ENCODE assay signal across 8 cellular contexts in the genomic region with DNA sequence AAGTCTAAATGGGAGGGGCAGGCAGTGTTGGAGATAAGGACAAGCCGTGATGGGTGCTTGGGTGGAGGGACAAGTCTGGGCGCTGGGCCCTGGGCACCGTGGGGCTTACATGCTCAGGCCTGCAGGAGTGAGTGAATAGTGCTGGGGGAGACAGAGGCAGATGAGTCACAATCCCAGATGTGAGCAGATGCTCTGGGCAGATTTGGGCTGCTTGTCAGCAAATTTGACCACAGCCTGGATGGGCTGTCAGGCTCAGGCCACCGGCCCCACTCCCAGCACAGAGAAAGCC. TPM values are rescaled to one million over a fixed set of nuclear protein-coding genes. Genes with fewer than 3 reads are reported as not detected.
DNase-seq lines count a peak whose midpoint lies in the region; ATAC-seq and TF ChIP-seq lines count a peak whose summit lies in the region.

No MANE protein-coding gene starts in this region.

- H3K4me3 ChIP-seq in HL-60 (replicated peaks; ENCODE audit: insufficient read depth, low read length) (no peak overlapping the region), lung (no peak overlapping the region)

- H3K27ac Mint-ChIP-seq in activated naive CD8-positive, alpha-beta T cell treated with anti-CD3 and anti-CD28 coated beads, Interleukin-2, amount 50 U/mL, for 24 hours: peak overlapping the region; percentile 79

- H3K36me3 Mint-ChIP-seq in activated naive CD8-positive, alpha-beta T cell treated with anti-CD3 and anti-CD28 coated beads, Interleukin-2, amount 50 U/mL, for 24 hours (ENCODE audit: low read depth): no peaks in the 10 kb centered on the region

- H3K27ac ChIP-seq in HL-60 (replicated peaks): peak overlapping the region; percentile 56
- peak overlapping the region; percentile 92 to 98 for H3K27ac ChIP-seq in lung (ENCODE audit: low read depth in 1 of 2, low read length in 1 of 2)

- TF ChIP-seq CTCF in HL-60 (IDR thresholded peaks at IDR 0.05; ENCODE audit: insufficient read depth, low read length) (no peak), lung (IDR thresholded peaks at IDR 0.05; ENCODE audit: control extremely low read depth, extremely low read depth) (no peak)

- H3K4me3 Mint-ChIP-seq in activated naive CD8-positive, alpha-beta T cell treated with anti-CD3 and anti-CD28 coated beads, Interleukin-2, amount 50 U/mL, for 24 hours: peak overlapping the region; percentile 9

- peaks cover 0 to 4% of the 10 kb centered on the region in 2 donors for H3K4me1 ChIP-seq in lung (ENCODE audit: control insufficient read depth in 2 of 2, insufficient read depth in 2 of 2, low read length in 2 of 2)

- H3K9me3 ChIP-seq in lung (ENCODE audit: control insufficient read depth in 2 of 2, insufficient read depth in 1 of 2, low read length in 1 of 2): no peaks in the 10 kb centered on the region

- peak; percentile 59 for ATAC-seq in activated naive CD8-positive, alpha-beta T cell treated with anti-CD3 and anti-CD28 coated beads, Interleukin-2, amount 50 U/mL, for 24 hours
- ATAC-seq in lung (ENCODE audit: insufficient read depth, low FRiP score) (peak; percentile 32), HG02885 (IDR thresholded peaks at IDR 0.05; ENCODE audit: poor library complexity, unreplicated experiment) (no peak), HG03039 (IDR thresholded peaks at IDR 0.05; ENCODE audit: unreplicated experiment) (no peak), HG02642 (IDR thresholded peaks at IDR 0.05; ENCODE audit: poor library complexity, unreplicated experiment) (no peak)

- DNase-seq in 8988T (peak; percentile 24), HL-60 (ENCODE audit: low read depth in 1 of 2, low spot score in 1 of 2) (peak in 1 of 2 experiments; percentile 24), lung (ENCODE audit: low spot score) (peak; percentile 58), NCI-H82 treated with DMSO at 0.1 percent for 48 hours (lab: John Stamatoyannopoulos, UW; ENCODE audit: unreplicated experiment) (no peak)
- peak; percentile 19 for DNase-seq in activated naive CD8-positive, alpha-beta T cell treated with anti-CD3 and anti-CD28 coated beads, Interleukin-2, amount 50 U/mL, for 24 hours

- no peaks in the 10 kb centered on the region for H3K36me3 ChIP-seq in lung (ENCODE audit: control insufficient read depth in 2 of 2, insufficient read depth in 2 of 2, low read length in 2 of 2)

- 50 to 68% methylated on average over 4 of the region's 4 CpGs for WGBS in lung, 2 donors

- H3K27me3 ChIP-seq in HL-60 (ENCODE audit: insufficient read depth, poor library complexity, severe bottlenecking): no peaks in the 10 kb centered on the region
- H3K27me3 ChIP-seq in lung (ENCODE audit: control insufficient read depth, insufficient read depth): no peaks in the 10 kb centered on the region

- H3K4me1 Mint-ChIP-seq in activated naive CD8-positive, alpha-beta T cell treated with anti-CD3 and anti-CD28 coated beads, Interleukin-2, amount 50 U/mL, for 24 hours: peaks cover 33% of the 10 kb centered on the region

- H3K9me3 Mint-ChIP-seq in activated naive CD8-positive, alpha-beta T cell treated with anti-CD3 and anti-CD28 coated beads, Interleukin-2, amount 50 U/mL, for 24 hours: no peaks in the 10 kb centered on the region

- H3K27me3 Mint-ChIP-seq in activated naive CD8-positive, alpha-beta T cell treated with anti-CD3 and anti-CD28 coated beads, Interleukin-2, amount 50 U/mL, for 24 hours: peaks cover 2% of the 10 kb centered on the region

RNA-seq across cellular contexts. Expression of gene ZBED5, which starts 41.6 kb away (rescaled TPM):
- total RNA-seq in lung: 10 to 100 TPM; 39.0 to 57.9 TPM
- polyA plus RNA-seq in lung: 10 to 100 TPM; 18.0 to 40.8 TPM

Comparison
In these comparisons a context has a peak if more than half of its experiments do, and no peak if none do; other contexts are left out.
1. ATAC-seq: peak in activated naive CD8-positive, alpha-beta T cell treated with anti-CD3 and anti-CD28 coated beads, Interleukin-2, amount 50 U/mL, for 24 hours (single experiment) and lung (single experiment); none in HG02885 (single experiment), HG03039 (single experiment) and HG02642 (single experiment).